16 cellular contexts compared by ENCODE assay signal in genomic region chr11:128455766-128456165, GRCh38.
A peak's percentile ranks its signal among the peaks of the same experiment; 100 is the strongest.
DNase-seq lines count a peak whose midpoint lies in the region; ATAC-seq and TF ChIP-seq lines count a peak whose summit lies in the region.
"Had no signal": no experiment of that assay in that cellular context is flagged by ENCODE, and none has a peak within 500 bp of the region (broad histone marks: within the 10 kb centered on the region; RNA-seq: fewer than 3 reads in every experiment).

No MANE protein-coding gene starts in this region.

- H3K4me3 ChIP-seq in heart right ventricle (no peak overlapping the region), skeletal muscle tissue (ENCODE audit: low read length in 3 of 3) (no peak overlapping the region)
- H3K4me3 ChIP-seq: ascending aorta, dorsolateral prefrontal cortex, pancreas, transverse colon had no signal

- H3K27me3 ChIP-seq in heart right ventricle (no peaks in the 10 kb centered on the region), skeletal muscle tissue (ENCODE audit: control insufficient read depth in 3 of 3, insufficient read depth in 3 of 3, low read length in 3 of 3) (no peaks in the 10 kb centered on the region)
- H3K27me3 ChIP-seq: ascending aorta, dorsolateral prefrontal cortex, pancreas, transverse colon had no signal

- H3K9ac ChIP-seq in skeletal muscle tissue (ENCODE audit: low read depth in 1 of 3, low read length in 3 of 3): no peak overlapping the region

- H3K4me3 Mint-ChIP-seq in activated naive CD4-positive, alpha-beta T cell treated with anti-CD3 and anti-CD28 coated beads, Interleukin-2, amount 10 ng/mL, durations not matched to agents 7 days and 5 days: no peak overlapping the region
- no peak overlapping the region for H3K4me3 Mint-ChIP-seq in activated B cell treated with CpG ODN at 0.5 μM for 24 hours

- H3K9me3 ChIP-seq in heart right ventricle: no peaks in the 10 kb centered on the region
- H3K9me3 ChIP-seq in skeletal muscle tissue (ENCODE audit: control insufficient read depth in 3 of 3, low read length in 3 of 3): no peaks in the 10 kb centered on the region
- H3K9me3 ChIP-seq: ascending aorta, pancreas, transverse colon had no signal

- peaks cover 0 to 46% (median 4%) of the 10 kb centered on the region in 9 donors for H3K36me3 ChIP-seq in heart right ventricle
- peaks cover 0 to 13% (median 9%) of the 10 kb centered on the region in 3 donors for H3K36me3 ChIP-seq in skeletal muscle tissue (ENCODE audit: control insufficient read depth in 3 of 3, insufficient read depth in 3 of 3, low read length in 3 of 3)
- H3K36me3 ChIP-seq: pancreas had no signal

- peak overlapping the region; percentile 58 for H3K27ac Mint-ChIP-seq in activated naive CD4-positive, alpha-beta T cell treated with anti-CD3 and anti-CD28 coated beads, Interleukin-2, amount 10 ng/mL, durations not matched to agents 7 days and 5 days
- peak overlapping the region; percentile 24 for H3K27ac Mint-ChIP-seq in activated B cell treated with CpG ODN at 0.5 μM for 24 hours

- POLR2A ChIA-PET in activated B cell treated with CpG ODN at 0.5 μM for 24 hours (lab: Charles Lee): no interaction called here

- no peak for TF ChIP-seq CTCF in activated B cell treated with CpG ODN at 0.5 μM for 24 hours (IDR thresholded peaks at IDR 0.05)
- no peak for TF ChIP-seq CTCF in heart right ventricle (IDR thresholded peaks at IDR 0.05)

- H3K27ac ChIP-seq in heart right ventricle (peak overlapping the region in 7 of 10 donors; percentile 15 to 66 (median 47)), skeletal muscle tissue (ENCODE audit: low read depth, low read length) (peak overlapping the region; percentile 38)
- H3K27ac ChIP-seq: ascending aorta, dorsolateral prefrontal cortex, HL-60, pancreas, transverse colon had no signal

- ATAC-seq in activated B cell treated with CpG ODN at 0.5 μM for 24 hours (ENCODE audit: low read depth) (no peak), heart right ventricle (peak in 1 of 8 donors; percentile 27), HG03565 (IDR thresholded peaks at IDR 0.05; ENCODE audit: unreplicated experiment) (no peak), GM21447 (IDR thresholded peaks at IDR 0.05; ENCODE audit: unreplicated experiment) (no peak)
- ATAC-seq: HCT116, pancreas had no signal

- peaks cover 54% of the 10 kb centered on the region for H3K4me1 Mint-ChIP-seq in activated naive CD4-positive, alpha-beta T cell treated with anti-CD3 and anti-CD28 coated beads, Interleukin-2, amount 10 ng/mL, durations not matched to agents 7 days and 5 days
- peaks cover 54% of the 10 kb centered on the region for H3K4me1 Mint-ChIP-seq in activated B cell treated with CpG ODN at 0.5 μM for 24 hours

- DNase-seq in activated naive CD4-positive, alpha-beta T cell treated with anti-CD3 and anti-CD28 coated beads, Interleukin-2, amount 10 ng/mL, durations not matched to agents 7 days and 5 days: no peak
- no peak for DNase-seq in activated naive CD4-positive, alpha-beta T cell (lab: John Stamatoyannopoulos, UW)
- DNase-seq in activated B cell treated with CpG ODN at 0.5 μM for 24 hours: no peak
- no peak for DNase-seq in heart right ventricle
- DNase-seq in kidney tubule cell (ENCODE audit: low spot score): no peak
- DNase-seq: DMS79, dorsolateral prefrontal cortex, NCI-H187, pancreas, transverse colon had no signal

- H3K36me3 Mint-ChIP-seq in activated naive CD4-positive, alpha-beta T cell treated with anti-CD3 and anti-CD28 coated beads, Interleukin-2, amount 10 ng/mL, durations not matched to agents 7 days and 5 days: peaks cover 75% of the 10 kb centered on the region
- peaks cover 60% of the 10 kb centered on the region for H3K36me3 Mint-ChIP-seq in activated B cell treated with CpG ODN at 0.5 μM for 24 hours (ENCODE audit: low read depth)

- H3K4me1 ChIP-seq in heart right ventricle (peaks cover 0 to 79% (median 48%) of the 10 kb centered on the region in 9 donors), skeletal muscle tissue (ENCODE audit: control insufficient read depth in 3 of 3, insufficient read depth in 3 of 3, low read length in 3 of 3) (peaks cover 23 to 32% (median 31%) of the 10 kb centered on the region in 3 donors)

- H3K9me3 Mint-ChIP-seq in activated naive CD4-positive, alpha-beta T cell treated with anti-CD3 and anti-CD28 coated beads, Interleukin-2, amount 10 ng/mL, durations not matched to agents 7 days and 5 days: no peaks in the 10 kb centered on the region
- H3K9me3 Mint-ChIP-seq in activated B cell treated with CpG ODN at 0.5 μM for 24 hours: no peaks in the 10 kb centered on the region

- intact Hi-C loops in activated B cell treated with CpG ODN at 0.5 μM for 24 hours (cut with micrococcal nuclease): no loop called here
- intact Hi-C loops in heart right ventricle (cut with DNase I): loop anchor here in 1 of 10 donors (5.0 kb wide), 1 partner anchor 33 kb away; no protein-coding TSS in a partner anchor

- CTCF ChIA-PET in activated naive CD4-positive, alpha-beta T cell treated with anti-CD3 and anti-CD28 coated beads, Interleukin-2, amount 10 ng/mL, durations not matched to agents 7 days and 5 days (lab: Charles Lee): interaction anchor here (1.6 kb wide), 1 partner anchor 176 kb away, joined by 4 read pairs; no protein-coding TSS in a partner anchor
- CTCF ChIA-PET in activated B cell treated with CpG ODN at 0.5 μM for 24 hours (lab: Charles Lee): interaction anchor here (1.0 to 1.1 kb wide), 2 partner anchors 165 to 176 kb away, joined by 3 to 6 read pairs; no protein-coding TSS in a partner anchor

- H3K27me3 Mint-ChIP-seq in activated naive CD4-positive, alpha-beta T cell treated with anti-CD3 and anti-CD28 coated beads, Interleukin-2, amount 10 ng/mL, durations not matched to agents 7 days and 5 days: no peaks in the 10 kb centered on the region
- H3K27me3 Mint-ChIP-seq in activated B cell treated with CpG ODN at 0.5 μM for 24 hours: no peaks in the 10 kb centered on the region

- WGBS in heart right ventricle, 2 donors: 35 to 61% methylated on average over 5 of the region's 5 CpGs
